ENCODE assay signal across 14 cellular contexts in genomic region chr6:15061176-15061575, GRCh38.
A peak's percentile ranks its signal among the peaks of the same experiment; 100 is the strongest.
DNase-seq lines count a peak whose midpoint lies in the region; ATAC-seq and TF ChIP-seq lines count a peak whose summit lies in the region.
"Had no signal": no experiment of that assay in that cellular context is flagged by ENCODE, and none has a peak within 500 bp of the region (broad histone marks: within the 10 kb centered on the region; RNA-seq: fewer than 3 reads in every experiment).

No MANE protein-coding gene starts in this region.

- CTCF ChIA-PET in activated CD8-positive, alpha-beta memory T cell treated with anti-CD3 and anti-CD28 coated beads, Interleukin-2, amount 10 ng/mL, durations not matched to agents 7 days and 5 days (lab: Charles Lee), result no interaction called here

- H3K27ac Mint-ChIP-seq in activated CD8-positive, alpha-beta memory T cell treated with anti-CD3 and anti-CD28 coated beads, Interleukin-2, amount 10 ng/mL, durations not matched to agents 7 days and 5 days, result no peak overlapping the region
- H3K27ac Mint-ChIP-seq: CD4-positive, alpha-beta memory T cell had no signal

- H3K36me3 ChIP-seq in MG63, result no peaks in the 10 kb centered on the region
- H3K36me3 ChIP-seq: sigmoid colon, suprapubic skin had no signal

- peaks cover 3% of the 10 kb centered on the region for H3K4me1 Mint-ChIP-seq in activated CD8-positive, alpha-beta memory T cell treated with anti-CD3 and anti-CD28 coated beads, Interleukin-2, amount 10 ng/mL, durations not matched to agents 7 days and 5 days
- H3K4me1 Mint-ChIP-seq: CD4-positive, alpha-beta memory T cell had no signal

- peak overlapping the region; percentile 41 for H3K27ac ChIP-seq in HL-60 (replicated peaks)
- H3K27ac ChIP-seq: sigmoid colon, SK-N-MC, suprapubic skin had no signal

- ATAC-seq in HG03108 (IDR thresholded peaks at IDR 0.05; ENCODE audit: unreplicated experiment), result no peak
- no peak for ATAC-seq in activated CD8-positive, alpha-beta memory T cell treated with anti-CD3 and anti-CD28 coated beads, Interleukin-2, amount 10 ng/mL, durations not matched to agents 7 days and 5 days

- H3K9me3 Mint-ChIP-seq in activated CD8-positive, alpha-beta memory T cell treated with anti-CD3 and anti-CD28 coated beads, Interleukin-2, amount 10 ng/mL, durations not matched to agents 7 days and 5 days (ENCODE audit: low read depth), result no peaks in the 10 kb centered on the region

- H3K36me3 Mint-ChIP-seq in activated CD8-positive, alpha-beta memory T cell treated with anti-CD3 and anti-CD28 coated beads, Interleukin-2, amount 10 ng/mL, durations not matched to agents 7 days and 5 days, result no peaks in the 10 kb centered on the region
- H3K36me3 Mint-ChIP-seq: CD4-positive, alpha-beta memory T cell had no signal

- no peak for TF ChIP-seq CTCF in HL-60 (IDR thresholded peaks at IDR 0.05; ENCODE audit: insufficient read depth, low read length)

- DNase-seq in COLO668 (lab: John Stamatoyannopoulos, UW; ENCODE audit: unreplicated experiment), result peak; percentile 1
- DNase-seq in HL-60 (ENCODE audit: low read depth in 1 of 2, low spot score in 1 of 2), result peak in 1 of 2 experiments; percentile 50
- DNase-seq in NOMO-1 treated with DMSO at 0.1 percent for 48 hours (lab: John Stamatoyannopoulos, UW; ENCODE audit: unreplicated experiment), result peak; percentile 73
- DNase-seq in iPS-NIHi11 (ENCODE audit: low spot score), result peak; percentile 35
- DNase-seq in MG63, result no peak
- DNase-seq in NCI-H1048 (lab: John Stamatoyannopoulos, UW), result no peak
- DNase-seq in activated CD8-positive, alpha-beta memory T cell treated with anti-CD3 and anti-CD28 coated beads, Interleukin-2, amount 10 ng/mL, durations not matched to agents 7 days and 5 days, result no peak
- DNase-seq: activated T-cell treated with anti-CD3 and anti-CD28 coated beads, Interleukin-2, amount 50 U/mL, for 1 hour; CD4-positive, alpha-beta memory T cell; NCI-H2227 treated with DMSO at 0.1 percent for 48 hours; sigmoid colon had no signal

- H3K27me3 ChIP-seq in HL-60 (ENCODE audit: insufficient read depth, poor library complexity, severe bottlenecking), result no peaks in the 10 kb centered on the region
- no peaks in the 10 kb centered on the region for H3K27me3 ChIP-seq in MG63
- H3K27me3 ChIP-seq: sigmoid colon, suprapubic skin had no signal

- no peaks in the 10 kb centered on the region for H3K27me3 Mint-ChIP-seq in activated CD8-positive, alpha-beta memory T cell treated with anti-CD3 and anti-CD28 coated beads, Interleukin-2, amount 10 ng/mL, durations not matched to agents 7 days and 5 days
- H3K27me3 Mint-ChIP-seq: CD4-positive, alpha-beta memory T cell had no signal

- H3K4me3 Mint-ChIP-seq in activated CD8-positive, alpha-beta memory T cell treated with anti-CD3 and anti-CD28 coated beads, Interleukin-2, amount 10 ng/mL, durations not matched to agents 7 days and 5 days, result no peak overlapping the region
- H3K4me3 Mint-ChIP-seq: CD4-positive, alpha-beta memory T cell had no signal

- H3K9me3 ChIP-seq in MG63, result peaks cover 2% of the 10 kb centered on the region; the same call in 1 of the 2 replicates
- H3K9me3 ChIP-seq: sigmoid colon, suprapubic skin had no signal

- H3K4me3 ChIP-seq in HL-60 (replicated peaks; ENCODE audit: insufficient read depth, low read length) (no peak overlapping the region), MG63 (no peak overlapping the region)
- H3K4me3 ChIP-seq: sigmoid colon, SK-N-MC, suprapubic skin had no signal

Comparison
In these comparisons a context has a peak if more than half of its experiments do, and no peak if none do; other contexts are left out.
1. DNase-seq: peak in COLO668 (single experiment), NOMO-1 treated with DMSO at 0.1 percent for 48 hours (single experiment) and iPS-NIHi11 (single experiment); none in MG63 (single experiment), NCI-H1048 (single experiment) and activated CD8-positive, alpha-beta memory T cell treated with anti-CD3 and anti-CD28 coated beads, Interleukin-2, amount 10 ng/mL, durations not matched to agents 7 days and 5 days (single experiment).